ENCODE assay signal across 32 cellular contexts in genomic region chr2:128809256-128809636, GRCh38.
DNase-seq lines count a peak whose midpoint lies in the region; ATAC-seq and TF ChIP-seq lines count a peak whose summit lies in the region.
"Had no signal": no experiment of that assay in that cellular context is flagged by ENCODE, and none has a peak within 500 bp of the region (broad histone marks: within the 10 kb centered on the region; RNA-seq: fewer than 3 reads in every experiment).

No MANE protein-coding gene starts in this region.

- no peak overlapping the region for H3K4me3 Mint-ChIP-seq in CD8-positive, alpha-beta T cell
- H3K4me3 Mint-ChIP-seq: activated CD4-positive, alpha-beta memory T cell treated with anti-CD3 and anti-CD28 coated beads, Interleukin-2, amount 10 ng/mL, durations not matched to agents 7 days and 5 days; activated naive CD4-positive, alpha-beta T cell treated with anti-CD3 and anti-CD28 coated beads, Interleukin-2, amount 50 U/mL, for 24 hours; CD4-positive, alpha-beta T cell; central memory CD8-positive, alpha-beta T cell; naive B cell had no signal

- H3K9me3 ChIP-seq in esophagus muscularis mucosa, result no peaks in the 10 kb centered on the region
- H3K9me3 ChIP-seq in mesodermal cell (ENCODE audit: control insufficient read depth, low read length), result peaks cover 10% of the 10 kb centered on the region
- no peaks in the 10 kb centered on the region for H3K9me3 ChIP-seq in CD8-positive, alpha-beta T cell (ENCODE audit: low read length)
- H3K9me3 ChIP-seq: ascending aorta, neutrophil, thoracic aorta, uterus had no signal

- peaks cover 5% of the 10 kb centered on the region for H3K27me3 Mint-ChIP-seq in CD8-positive, alpha-beta T cell (ENCODE audit: low read depth)
- H3K27me3 Mint-ChIP-seq: activated naive CD4-positive, alpha-beta T cell treated with anti-CD3 and anti-CD28 coated beads, Interleukin-2, amount 50 U/mL, for 24 hours; progenitor cell of endocrine pancreas had no signal

- intact Hi-C loops in left cardiac atrium (cut with DNase I) (no loop called here), left ventricle myocardium superior (cut with micrococcal nuclease) (no loop called here), esophagus muscularis mucosa (cut with DNase I) (no loop called here)
- intact Hi-C loops in CD8-positive, alpha-beta T cell (cut with DNase I, micrococcal nuclease), result no loop called here

- H3K4me1 Mint-ChIP-seq in CD8-positive, alpha-beta T cell (ENCODE audit: low read depth), result no peaks in the 10 kb centered on the region
- H3K4me1 Mint-ChIP-seq: activated CD4-positive, alpha-beta memory T cell treated with anti-CD3 and anti-CD28 coated beads, Interleukin-2, amount 10 ng/mL, durations not matched to agents 7 days and 5 days; activated naive CD4-positive, alpha-beta T cell treated with anti-CD3 and anti-CD28 coated beads, Interleukin-2, amount 50 U/mL, for 24 hours; central memory CD8-positive, alpha-beta T cell; naive B cell had no signal

- peaks cover 4% of the 10 kb centered on the region for H3K9me3 Mint-ChIP-seq in CD8-positive, alpha-beta T cell
- H3K9me3 Mint-ChIP-seq: activated naive CD4-positive, alpha-beta T cell treated with anti-CD3 and anti-CD28 coated beads, Interleukin-2, amount 50 U/mL, for 24 hours; CD4-positive, alpha-beta T cell; central memory CD8-positive, alpha-beta T cell had no signal

- no peak for TF ChIP-seq CTCF in esophagus muscularis mucosa (IDR thresholded peaks at IDR 0.05)
- TF ChIP-seq CTCF in CD8-positive, alpha-beta T cell (IDR thresholded peaks at IDR 0.05), result no peak

- H3K27ac Mint-ChIP-seq in CD8-positive, alpha-beta T cell, result no peak overlapping the region
- H3K27ac Mint-ChIP-seq: activated CD4-positive, alpha-beta memory T cell treated with anti-CD3 and anti-CD28 coated beads, Interleukin-2, amount 10 ng/mL, durations not matched to agents 7 days and 5 days; activated naive CD4-positive, alpha-beta T cell treated with anti-CD3 and anti-CD28 coated beads, Interleukin-2, amount 50 U/mL, for 24 hours; activated T-helper 2 cell treated with anti-CD3 and anti-CD28 coated beads, Interferon-gamma antibody, Interleukin-2, Interleukin-4, amounts not matched to agents 10 μg/mL and 5 μg/mL and 100 μg/mL, durations not matched to agents 14 hours and 24 hours and 36 hours; CD4-positive, alpha-beta T cell; naive B cell; progenitor cell of endocrine pancreas had no signal

- DNase-seq in left cardiac atrium (no peak), left ventricle myocardium superior (no peak), esophagus muscularis mucosa (ENCODE audit: extremely low spot score) (peak; percentile 42), cortex of kidney (lab: John Stamatoyannopoulos, UW) (no peak), NCI-H146 treated with DMSO at 0.1 percent for 48 hours (lab: John Stamatoyannopoulos, UW; ENCODE audit: unreplicated experiment) (no peak), NCI-H82 treated with DMSO at 0.1 percent for 48 hours (lab: John Stamatoyannopoulos, UW; ENCODE audit: unreplicated experiment) (no peak)
- DNase-seq in CD8-positive, alpha-beta T cell, result no peak
- DNase-seq: 8988T; activated CD4-positive, alpha-beta memory T cell treated with anti-CD3 and anti-CD28 coated beads, Interleukin-2, amount 10 ng/mL, durations not matched to agents 7 days and 5 days; activated CD4-positive, CD25-positive, alpha-beta regulatory T cell treated with anti-CD3 and anti-CD28 coated beads, Interleukin-2, amount 50 U/mL, for 72 hours; CD4-positive, alpha-beta T cell; dermis blood vessel endothelial cell; GOT3; left colon; naive B cell; NCI-H1105; NCI-H1930; NCI-H2227 treated with DMSO at 0.1 percent for 48 hours; NCI-H69; stimulated activated CD4-positive, alpha-beta T cell treated with anti-CD3 and anti-CD28 coated beads, Interleukin-15, amount 100 ng/mL, for 24 hours; stimulated activated naive CD4-positive, alpha-beta T cell; T-helper 1 cell; uterus had no signal

- H3K4me3 ChIP-seq in esophagus muscularis mucosa (no peak overlapping the region), mesodermal cell (ENCODE audit: extremely low read depth, insufficient read depth, low read length, poor library complexity, severe bottlenecking) (no peak overlapping the region)
- no peak overlapping the region for H3K4me3 ChIP-seq in CD8-positive, alpha-beta T cell (ENCODE audit: low read depth, low read length)
- H3K4me3 ChIP-seq: ascending aorta, thoracic aorta, uterus had no signal

- H3K27me3 ChIP-seq in esophagus muscularis mucosa, result peaks cover 0 to 4% (median 0%) of the 10 kb centered on the region in 4 donors
- H3K27me3 ChIP-seq in CD8-positive, alpha-beta T cell (ENCODE audit: insufficient read depth, low read length), result no peaks in the 10 kb centered on the region
- H3K27me3 ChIP-seq: ascending aorta, neutrophil, uterus had no signal

- TF ChIP-seq EP300 in esophagus muscularis mucosa (IDR thresholded peaks at IDR 0.05), result no peak

- H3K27ac ChIP-seq in esophagus muscularis mucosa (replicated peaks in 1 of 4), result no peak overlapping the region
- peak overlapping the region; percentile 29 for H3K27ac ChIP-seq in mesodermal cell (ENCODE audit: low read depth, low read length, severe bottlenecking)
- H3K27ac ChIP-seq in CD8-positive, alpha-beta T cell (ENCODE audit: low read depth, low read length), result no peak overlapping the region
- H3K27ac ChIP-seq: ascending aorta, neutrophil, thoracic aorta, uterus had no signal

- POLR2A ChIA-PET in CD8-positive, alpha-beta T cell (lab: Charles Lee), result no interaction called here

- H3K36me3 ChIP-seq in esophagus muscularis mucosa (no peaks in the 10 kb centered on the region), mesodermal cell (ENCODE audit: control insufficient read depth, insufficient read depth, low read length) (no peaks in the 10 kb centered on the region)
- H3K36me3 ChIP-seq in CD8-positive, alpha-beta T cell (ENCODE audit: insufficient read depth, low read length), result no peaks in the 10 kb centered on the region
- H3K36me3 ChIP-seq: ascending aorta, neutrophil, thoracic aorta, uterus had no signal

- no peak for TF ChIP-seq POLR2A in esophagus muscularis mucosa (IDR thresholded peaks at IDR 0.05; ENCODE audit: low read depth)

- ATAC-seq in left cardiac atrium (peak; percentile 15 to 90), left ventricle myocardium superior (no peak)
- no peak for ATAC-seq in CD8-positive, alpha-beta T cell
- ATAC-seq: left colon, sciatic nerve had no signal

- no peaks in the 10 kb centered on the region for H3K4me1 ChIP-seq in esophagus muscularis mucosa
- H3K4me1 ChIP-seq in mesodermal cell (ENCODE audit: control insufficient read depth, insufficient read depth, low read length, poor library complexity, severe bottlenecking), result peaks cover 4% of the 10 kb centered on the region
- no peaks in the 10 kb centered on the region for H3K4me1 ChIP-seq in CD8-positive, alpha-beta T cell (ENCODE audit: insufficient read depth, low read length)
- H3K4me1 ChIP-seq: ascending aorta, uterus had no signal

- H3K36me3 Mint-ChIP-seq in CD8-positive, alpha-beta T cell, result no peaks in the 10 kb centered on the region
- H3K36me3 Mint-ChIP-seq: activated naive CD4-positive, alpha-beta T cell treated with anti-CD3 and anti-CD28 coated beads, Interleukin-2, amount 50 U/mL, for 24 hours had no signal

- 75% methylated on average over 1 of the region's 1 CpG for WGBS in esophagus muscularis mucosa
- 67% methylated on average over 1 of the region's 1 CpG; no CpG with 5 or more reads in 1 of the 2 experiments for WGBS in mesodermal cell (ENCODE audit: insufficient coverage in 2 of 2), 2 experiments

- CTCF ChIA-PET in CD8-positive, alpha-beta T cell (lab: Charles Lee), result no interaction called here

Comparison
In these comparisons a context has a peak if more than half of its experiments do, and no peak if none do; other contexts are left out.
1. ATAC-seq: peak in left cardiac atrium (2 of 2); none in left ventricle myocardium superior (single experiment) and CD8-positive, alpha-beta T cell (single experiment).